In the genomic region with DNA sequence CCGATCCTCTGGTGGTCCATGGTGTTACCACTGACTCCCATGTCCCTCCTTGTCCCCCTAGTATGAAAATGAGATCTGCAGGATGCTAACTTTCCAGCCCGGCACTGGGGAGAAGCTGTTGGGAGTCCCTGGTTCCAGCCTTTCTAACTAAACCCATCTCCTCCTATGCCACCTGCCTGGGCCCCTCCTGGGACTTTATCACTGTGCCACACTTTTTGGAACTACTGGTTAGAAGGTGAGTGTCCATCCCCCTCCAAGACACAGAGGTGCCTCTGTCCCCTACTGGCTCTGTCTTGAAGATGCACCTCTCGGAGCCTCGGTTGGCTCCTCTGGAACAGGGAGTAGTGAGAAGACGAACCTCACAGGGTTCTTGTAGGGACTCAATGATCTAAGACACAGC, we compare ENCODE assay signal across 26 cellular contexts. TPM values are rescaled to one million over a fixed set of nuclear protein-coding genes. Genes with fewer than 3 reads are reported as not detected.
DNase-seq lines count a peak whose midpoint lies in the region; ATAC-seq, FAIRE-seq and TF ChIP-seq lines count a peak whose summit lies in the region.
"Had no signal": no experiment of that assay in that cellular context is flagged by ENCODE, and none has a peak within 500 bp of the region (broad histone marks: within the 10 kb centered on the region; RNA-seq: fewer than 3 reads in every experiment).

A gene with protein sequence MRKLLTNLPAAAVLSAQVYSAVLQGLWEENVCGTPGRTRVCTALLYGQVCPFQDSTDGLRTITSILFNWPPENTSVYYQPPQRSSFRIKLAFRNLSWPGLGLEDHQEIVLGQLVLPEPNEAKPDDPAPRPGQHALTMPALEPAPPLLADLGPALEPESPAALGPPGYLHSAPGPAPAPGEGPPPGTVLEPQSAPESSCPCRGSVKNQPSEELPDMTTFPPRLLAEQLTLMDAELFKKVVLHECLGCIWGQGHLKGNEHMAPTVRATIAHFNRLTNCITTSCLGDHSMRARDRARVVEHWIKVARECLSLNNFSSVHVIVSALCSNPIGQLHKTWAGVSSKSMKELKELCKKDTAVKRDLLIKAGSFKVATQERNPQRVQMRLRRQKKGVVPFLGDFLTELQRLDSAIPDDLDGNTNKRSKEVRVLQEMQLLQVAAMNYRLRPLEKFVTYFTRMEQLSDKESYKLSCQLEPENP (plus strand): TSS at position 301 of the 400 bp plus-strand sequence. CDS start 1,018 bp downstream, outside the sequence.

- peaks cover 73% of the 10 kb centered on the region for H3K36me3 ChIP-seq in BLaER1
- H3K36me3 ChIP-seq in OCI-LY7 (ENCODE audit: insufficient read depth, low read length): peaks cover 23% of the 10 kb centered on the region

- CTCF ChIA-PET in OCI-LY7 (lab: Charles Lee; ENCODE audit: unreplicated experiment): interaction anchor here (0.5 kb wide), 1 partner anchor 167 kb away, joined by 7 read pairs; a partner anchor contains a TSS

- H3K27ac ChIP-seq in BLaER1: peak within 1 kb of the TSS; percentile 45
- H3K27ac ChIP-seq in OCI-LY7 (ENCODE audit: low read depth, low read length, poor library complexity, severe bottlenecking): no peak within 1 kb of the TSS
- H3K27ac ChIP-seq: 22Rv1, cardiac muscle cell, left ventricle myocardium inferior, neutrophil, RWPE1, thyroid gland had no signal

- FAIRE-seq in frontal cortex (lab: Jason Lieb, UNC): no peak
- FAIRE-seq: GM12891, GM19239 had no signal

- no peak for DNase-seq in T-helper 1 cell
- DNase-seq in OCI-LY7 (ENCODE audit: low spot score): no peak
- DNase-seq in left lobe of liver (ENCODE audit: low spot score): peak; percentile 37
- no peak for DNase-seq in frontal cortex (ENCODE audit: low spot score in 2 of 2)
- DNase-seq in cardiac septum (ENCODE audit: low spot score): no peak
- DNase-seq in cerebellar nuclear complex (lab: John Stamatoyannopoulos, UW): no peak
- DNase-seq: activated effector memory CD4-positive, alpha-beta T cell treated with anti-CD3 and anti-CD28 coated beads, Interleukin-2, amount 50 U/mL, for 16 hours; left ventricle myocardium inferior; mucosa of descending colon; NCI-H187; NCI-H69; stimulated activated CD4-positive, alpha-beta T cell treated with anti-CD3 and anti-CD28 coated beads, Interleukin-4, amount 100 ng/mL, for 1 hour; stimulated activated naive CD4-positive, alpha-beta T cell treated with Interleukin-2 at 50 U/mL for 16 hours; thyroid gland had no signal

- no peaks in the 10 kb centered on the region for H3K79me2 ChIP-seq in OCI-LY7 (ENCODE audit: insufficient read depth, low read depth, low read length)

- no peak for TF ChIP-seq CTCF in OCI-LY7 (conservative IDR thresholded peaks at IDR 0.05; ENCODE audit: low read length)

- no peaks in the 10 kb centered on the region for H3K9me2 ChIP-seq in OCI-LY7 (ENCODE audit: insufficient read depth, low read length)

- POLR2A ChIA-PET in OCI-LY7 (lab: Charles Lee): no interaction called here

- no peaks in the 10 kb centered on the region for H3K9me3 ChIP-seq in BLaER1
- no peaks in the 10 kb centered on the region for H3K9me3 ChIP-seq in OCI-LY7 (ENCODE audit: low read length)
- H3K9me3 ChIP-seq: left ventricle myocardium inferior, mucosa of descending colon, neutrophil, thyroid gland had no signal

- H3K4me1 ChIP-seq in BLaER1 (peaks cover 56% of the 10 kb centered on the region), OCI-LY7 (ENCODE audit: insufficient read depth, low read length, poor library complexity, severe bottlenecking) (peaks cover 3% of the 10 kb centered on the region)
- H3K4me1 ChIP-seq: thyroid gland had no signal

- intact Hi-C loops in T-helper 1 cell treated with Interleukin-12 subunit alpha and Interleukin-12 subunit beta and Interleukin-4 antibody, amounts not matched to agents 30 ng/mL and 1 ng/mL, for 36 hours (cut with micrococcal nuclease): no loop called here
- intact Hi-C loops in OCI-LY7 (cut with micrococcal nuclease; ENCODE audit: unreplicated experiment): no loop called here
- intact Hi-C loops in cardiac septum (cut with DNase I): no loop called here

- no peaks in the 10 kb centered on the region for H3K27me3 ChIP-seq in BLaER1
- H3K27me3 ChIP-seq: cardiac muscle cell, neutrophil, thyroid gland had no signal

- no peak within 1 kb of the TSS for H2AFZ ChIP-seq in OCI-LY7 (ENCODE audit: low read length)

- no peak for ATAC-seq in left lobe of liver
- ATAC-seq: activated CD4-positive, CD25-positive, alpha-beta regulatory T cell treated with anti-CD3 and anti-CD28 coated beads, Interleukin-2, amount 50 U/mL, for 24 hours; mucosa of descending colon had no signal

- TSS peak; percentile 28 for BruUV-seq in OCI-LY7 (replicated peaks; lab: Mats Ljungman, UMichigan)

- H3K4me2 ChIP-seq in BLaER1 (peak within 1 kb of the TSS; percentile 47), OCI-LY7 (ENCODE audit: low read length) (no peak within 1 kb of the TSS)
- H3K4me2 ChIP-seq: smooth muscle cell had no signal

- H3K4me3 ChIP-seq in BLaER1 (no peak within 1 kb of the TSS), OCI-LY7 (ENCODE audit: low read depth, low read length, poor library complexity, severe bottlenecking) (no peak within 1 kb of the TSS)
- H3K4me3 ChIP-seq: cardiac muscle cell, left ventricle myocardium inferior, mucosa of descending colon, smooth muscle cell, thyroid gland had no signal

- H4K20me1 ChIP-seq in BLaER1 (no peaks in the 10 kb centered on the region), OCI-LY7 (ENCODE audit: insufficient read depth, low read length) (no peaks in the 10 kb centered on the region)

- H3K9ac ChIP-seq in BLaER1: 0 out of 2 replicates have a peak within 1 kb of the TSS, but pooled peaks have one; percentile 4

RNA-seq across cellular contexts. Expression of the gene that starts here (rescaled TPM):
- 33.2 and 34.8 TPM in 2 replicates for total RNA-seq in T-helper 1 cell treated with Interleukin-12 subunit alpha and Interleukin-12 subunit beta and Interleukin-4 antibody, amounts not matched to agents 30 ng/mL and 1 ng/mL, for 36 hours
- 0.98 TPM in 1 of 2 replicates, not detected in the other for total RNA-seq in OCI-LY7 (2014; rRNA removed; shearing (Covaris generic))
- total RNA-seq in OCI-LY7 (2022) (0.89 and 0.97 TPM in 2 replicates), left lobe of liver (not detected), frontal cortex (not detected), cardiac septum (0.24 TPM)
- total RNA-seq: cardiac muscle cell, dermis microvascular lymphatic vessel endothelial cell, left ventricle myocardium inferior, LHCN-M2, smooth muscle cell had no signal

Comparison
In these comparisons a context has a peak if more than half of its experiments do, and no peak if none do; other contexts are left out.
1. RNA of the gene that starts here (total RNA-seq): 33.2 to 34.8 TPM in T-helper 1 cell treated with Interleukin-12 subunit alpha and Interleukin-12 subunit beta and Interleukin-4 antibody, amounts not matched to agents 30 ng/mL and 1 ng/mL, for 36 hours; 0.89 to 0.98 TPM in OCI-LY7, 0.24 TPM in cardiac septum (single experiment), not detected in left lobe of liver (single experiment) and not detected in frontal cortex (single experiment); every median in the first group is over 10 times any median in the second.
2. Peak in DNase-seq in left lobe of liver; RNA of the gene not detected or under 1 TPM.